Comparison of ENCODE assay signal across 20 cellular contexts in genomic region chr2:235677276-235677788, GRCh38.
DNase-seq lines count a peak whose midpoint lies in the region; ATAC-seq, FAIRE-seq and TF ChIP-seq lines count a peak whose summit lies in the region.
"Had no signal": no experiment of that assay in that cellular context is flagged by ENCODE, and none has a peak within 500 bp of the region (broad histone marks: within the 10 kb centered on the region; RNA-seq: fewer than 3 reads in every experiment).

No MANE protein-coding gene starts in this region.

- H3K36me3 Mint-ChIP-seq in GM23338 (ENCODE audit: low read depth) (no peaks in the 10 kb centered on the region), WTC11 (no peaks in the 10 kb centered on the region)
- H3K36me3 Mint-ChIP-seq: naive B cell had no signal

- H3K27ac ChIP-seq in GM23338 (ENCODE audit: low read depth) (peak overlapping the region; percentile 52; the same call in 1 of the 2 replicates), small intestine (ENCODE audit: low read depth in 1 of 2, low read length in 1 of 2) (peak overlapping the region in 1 of 2 donors; percentile 37)

- H3K27me3 ChIP-seq in GM23338 (ENCODE audit: insufficient read depth) (peaks cover 3% of the 10 kb centered on the region), small intestine (ENCODE audit: control insufficient read depth in 2 of 2, insufficient read depth in 2 of 2, low read length in 2 of 2) (no peaks in the 10 kb centered on the region)

- H3K4me1 ChIP-seq in GM23338 (ENCODE audit: insufficient read depth) (peaks cover 8% of the 10 kb centered on the region; the same call in 1 of the 2 replicates), small intestine (ENCODE audit: control insufficient read depth in 2 of 2, insufficient read depth in 1 of 2, low read depth in 1 of 2, low read length in 1 of 2) (peaks cover 4 to 6% of the 10 kb centered on the region in 2 donors)

- no peaks in the 10 kb centered on the region for H3K9me2 ChIP-seq in GM23338 (ENCODE audit: insufficient read depth)

- H3K36me3 ChIP-seq in GM23338 (ENCODE audit: insufficient read depth) = no peaks in the 10 kb centered on the region
- no peaks in the 10 kb centered on the region for H3K36me3 ChIP-seq in small intestine (ENCODE audit: control insufficient read depth in 2 of 2, insufficient read depth in 2 of 2, low read length in 2 of 2)

- DNase-seq in GM23338 (ENCODE audit: low spot score) (no peak), WTC11 (ENCODE audit: low spot score) (no peak), kidney glomerular epithelial cell (lab: John Stamatoyannopoulos, UW) (peak; percentile 27), small intestine (peak; percentile 43), NCI-H2029 treated with DMSO at 0.1 percent for 48 hours (lab: John Stamatoyannopoulos, UW) (no peak), occipital lobe (lab: John Stamatoyannopoulos, UW) (no peak), cerebellar cortex (ENCODE audit: low spot score) (no peak)
- DNase-seq: activated CD8-positive, alpha-beta T cell treated with anti-CD3 and anti-CD28 coated beads for 36 hours; activated naive CD4-positive, alpha-beta T cell treated with Interleukin-2 at 50 U/mL for 16 hours; amniotic stem cell; DMS 273 treated with DMSO at 0.1 percent for 48 hours; KBM-7; naive B cell; NCI-H2171 treated with DMSO at 0.1 percent for 48 hours; stimulated activated CD4-positive, alpha-beta T cell treated with anti-CD3 and anti-CD28 coated beads, Interleukin-15, amount 100 ng/mL, for 24 hours; T1000 had no signal

- H3K4me2 ChIP-seq in GM23338 = no peak overlapping the region

- peaks cover 43% of the 10 kb centered on the region for H3K4me1 Mint-ChIP-seq in GM23338
- peaks cover 70% of the 10 kb centered on the region for H3K4me1 Mint-ChIP-seq in WTC11
- H3K4me1 Mint-ChIP-seq: naive B cell had no signal

- no peak for FAIRE-seq in small intestine (lab: Jason Lieb, UNC)
- FAIRE-seq: bronchial epithelial cell, endothelial cell of umbilical vein, islet of Langerhans, urothelium cell line had no signal

- H3K9me3 Mint-ChIP-seq in GM23338 (no peaks in the 10 kb centered on the region), WTC11 (no peaks in the 10 kb centered on the region)
- H3K9me3 Mint-ChIP-seq: activated CD8-positive, alpha-beta T cell treated with anti-CD3 and anti-CD28 coated beads for 36 hours; naive B cell had no signal

- H3K4me3 Mint-ChIP-seq in GM23338 = no peak overlapping the region
- H3K4me3 Mint-ChIP-seq in WTC11 = no peak overlapping the region
- H3K4me3 Mint-ChIP-seq: activated CD8-positive, alpha-beta T cell treated with anti-CD3 and anti-CD28 coated beads for 36 hours; naive B cell had no signal

- no peak overlapping the region for H3K4me3 ChIP-seq in GM23338
- no peak overlapping the region for H3K4me3 ChIP-seq in small intestine (ENCODE audit: low read depth in 1 of 2, low read length in 2 of 2)

- no peaks in the 10 kb centered on the region for H3F3A ChIP-seq in GM23338 (replicated peaks; ENCODE audit: low read depth)

- WGBS in small intestine, 3 donors = 37 to 73% (median 52%) methylated on average over 16 of the region's 16 CpGs

- peaks cover 99% of the 10 kb centered on the region for H3K79me2 ChIP-seq in GM23338 (replicated peaks; ENCODE audit: insufficient read depth)

- CTCF ChIA-PET in WTC11 (lab: Charles Lee) = interaction anchor here (0.6 to 3.4 kb wide), 3 partner anchors 39 to 126 kb away, joined by 4 to 21 read pairs (median 5); no protein-coding TSS in a partner anchor

- ATAC-seq in GM23338 (no peak; the same call in 2 of the 3 replicates), WTC11 (no peak)
- ATAC-seq: activated CD8-positive, alpha-beta T cell treated with anti-CD3 and anti-CD28 coated beads for 36 hours had no signal

- H3K9me3 ChIP-seq in small intestine (ENCODE audit: control insufficient read depth, low read depth) = no peaks in the 10 kb centered on the region

- H2AFZ ChIP-seq in GM23338 = no peak overlapping the region

- H3K27me3 Mint-ChIP-seq in GM23338 (ENCODE audit: insufficient read depth, low read depth, poor library complexity) (peaks cover 10% of the 10 kb centered on the region), WTC11 (ENCODE audit: low read depth) (peaks cover 3% of the 10 kb centered on the region; the same call in 1 of the 2 replicates)

- POLR2A ChIA-PET in WTC11 (lab: Charles Lee) = no interaction called here

- peaks cover 68% of the 10 kb centered on the region for H4K20me1 ChIP-seq in GM23338 (replicated peaks; ENCODE audit: insufficient read depth)

- H3K27ac Mint-ChIP-seq in GM23338 (no peak overlapping the region), WTC11 (peak overlapping the region; percentile 2; the same call in 1 of the 2 replicates)
- H3K27ac Mint-ChIP-seq: activated CD8-positive, alpha-beta T cell treated with anti-CD3 and anti-CD28 coated beads for 36 hours; naive B cell had no signal

- TF ChIP-seq CTCF in GM23338 (conservative IDR thresholded peaks at IDR 0.05; ENCODE audit: low read depth in 2 of 2) (no peak), WTC11 (IDR thresholded peaks at IDR 0.05) (no peak)

TF ChIP-seq in GM23338, 12 proteins besides CTCF, POLR2A, EP300 and RAD21 (continues in another document):
- no peak for TF ChIP-seq JUNB (IDR thresholded peaks at IDR 0.05; ENCODE audit: unreplicated experiment)
- no peak for TF ChIP-seq ETS1 (IDR thresholded peaks at IDR 0.05)

TF ChIP-seq in WTC11, 78 proteins besides CTCF, POLR2A, EP300 and RAD21 (continues in another document):
- TF ChIP-seq TEAD1 (CRISPR knock-in tag; IDR thresholded peaks at IDR 0.05) = no peak
- no peak for TF ChIP-seq USF1 (CRISPR knock-in tag; IDR thresholded peaks at IDR 0.05)
- no peak for TF ChIP-seq IRF2 (CRISPR knock-in tag; IDR thresholded peaks at IDR 0.05; ENCODE audit: borderline replicate concordance, low read depth)
- no peak for TF ChIP-seq E2F5 (CRISPR knock-in tag; IDR thresholded peaks at IDR 0.05)
- TF ChIP-seq GRHL2 (CRISPR knock-in tag; IDR thresholded peaks at IDR 0.05; ENCODE audit: insufficient replicate concordance, severe bottlenecking) = no peak
- no peak for TF ChIP-seq ATF3 (CRISPR knock-in tag; conservative IDR thresholded peaks at IDR 0.05)
- no peak for TF ChIP-seq ZMAT4 (CRISPR knock-in tag; IDR thresholded peaks at IDR 0.05)
- no peak for TF ChIP-seq MAX (CRISPR knock-in tag; IDR thresholded peaks at IDR 0.05)
- TF ChIP-seq ZNF317 (CRISPR knock-in tag; IDR thresholded peaks at IDR 0.05; ENCODE audit: borderline replicate concordance, low read depth) = no peak
- no peak for TF ChIP-seq ZNF532 (CRISPR knock-in tag; IDR thresholded peaks at IDR 0.05; ENCODE audit: borderline replicate concordance)
- TF ChIP-seq CREM (CRISPR knock-in tag; IDR thresholded peaks at IDR 0.05) = no peak

Comparison
In these comparisons a context has a peak if more than half of its experiments do, and no peak if none do; other contexts are left out.
1. DNase-seq: peak in kidney glomerular epithelial cell (single experiment) and small intestine (single experiment); none in GM23338 (single experiment), WTC11 (single experiment), NCI-H2029 treated with DMSO at 0.1 percent for 48 hours (single experiment), occipital lobe (single experiment) and cerebellar cortex (single experiment).